29 cellular contexts compared by ENCODE assay signal in genomic region chr15:77982127-77982490, GRCh38.
"Had no signal": no experiment of that assay in that cellular context is flagged by ENCODE, and none has a peak within 500 bp of the region (broad histone marks: within the 10 kb centered on the region; RNA-seq: fewer than 3 reads in every experiment).

No MANE protein-coding gene starts in this region.

- H3K27me3 Mint-ChIP-seq: activated CD4-positive, alpha-beta memory T cell treated with anti-CD3 and anti-CD28 coated beads for 36 hours; activated CD4-positive, alpha-beta T cell treated with anti-CD3 and anti-CD28 coated beads for 36 hours had no signal

- ATAC-seq: activated CD4-positive, alpha-beta T cell treated with anti-CD3 and anti-CD28 coated beads for 36 hours; activated T-cell treated with anti-CD3 and anti-CD28 coated beads, Interleukin-2, amount 50 U/mL, for 4 hours; PC-3 had no signal

- H3K4me1 Mint-ChIP-seq: activated CD4-positive, alpha-beta T cell treated with anti-CD3 and anti-CD28 coated beads for 36 hours; activated naive CD4-positive, alpha-beta T cell treated with anti-CD3 and anti-CD28 coated beads, Interleukin-2, amount 50 U/mL, for 24 hours; activated naive CD8-positive, alpha-beta T cell treated with anti-CD3 and anti-CD28 coated beads, Interleukin-2, amount 10 ng/mL, durations not matched to agents 7 days and 5 days had no signal

- H3K4me3 Mint-ChIP-seq: activated CD4-positive, alpha-beta memory T cell treated with anti-CD3 and anti-CD28 coated beads for 36 hours; activated CD4-positive, alpha-beta T cell treated with anti-CD3 and anti-CD28 coated beads for 36 hours; activated naive CD4-positive, alpha-beta T cell treated with anti-CD3 and anti-CD28 coated beads, Interleukin-2, amount 50 U/mL, for 24 hours; activated naive CD8-positive, alpha-beta T cell treated with anti-CD3 and anti-CD28 coated beads, Interleukin-2, amount 10 ng/mL, durations not matched to agents 7 days and 5 days; activated T-cell treated with anti-CD3 and anti-CD28 coated beads, Interleukin-2, amount 50 U/mL, for 4 hours; activated T-helper 1 cell treated with anti-CD3 and anti-CD28 coated beads, Interleukin-12 subunit alpha, Interleukin-12 subunit beta, Interleukin-2, Interleukin-4 antibody, amounts not matched to agents 30 ng/mL and 10 ng/mL and 1 ng/mL, durations not matched to agents 14 hours and 24 hours and 36 hours; T-helper 2 cell treated with Interferon-gamma antibody and Interleukin-4, amounts not matched to agents 5 μg/mL and 100 μg/mL, for 36 hours had no signal

- H3K36me3 Mint-ChIP-seq: activated CD4-positive, alpha-beta memory T cell treated with anti-CD3 and anti-CD28 coated beads for 36 hours; activated naive CD4-positive, alpha-beta T cell treated with anti-CD3 and anti-CD28 coated beads, Interleukin-2, amount 50 U/mL, for 24 hours; activated naive CD8-positive, alpha-beta T cell treated with anti-CD3 and anti-CD28 coated beads, Interleukin-2, amount 10 ng/mL, durations not matched to agents 7 days and 5 days had no signal

- H3K9me3 ChIP-seq: ascending aorta, MG63, Peyer's patch, SJCRH30 had no signal

- H3K36me3 ChIP-seq: ascending aorta, cardiac muscle cell, MG63, Peyer's patch, SJCRH30 had no signal

- H3K4me3 ChIP-seq: ascending aorta, cardiac muscle cell, MG63, Peyer's patch, SJCRH30, SK-N-MC had no signal

- H3K9me3 Mint-ChIP-seq: activated CD4-positive, alpha-beta memory T cell treated with anti-CD3 and anti-CD28 coated beads for 36 hours; activated naive CD4-positive, alpha-beta T cell treated with anti-CD3 and anti-CD28 coated beads, Interleukin-2, amount 50 U/mL, for 24 hours; activated naive CD8-positive, alpha-beta T cell treated with anti-CD3 and anti-CD28 coated beads, Interleukin-2, amount 10 ng/mL, durations not matched to agents 7 days and 5 days; activated T-cell treated with anti-CD3 and anti-CD28 coated beads, Interleukin-2, amount 50 U/mL, for 4 hours; activated T-helper 1 cell treated with anti-CD3 and anti-CD28 coated beads, Interleukin-12 subunit alpha, Interleukin-12 subunit beta, Interleukin-2, Interleukin-4 antibody, amounts not matched to agents 30 ng/mL and 10 ng/mL and 1 ng/mL, durations not matched to agents 14 hours and 24 hours and 36 hours; T-helper 2 cell treated with Interferon-gamma antibody and Interleukin-4, amounts not matched to agents 5 μg/mL and 100 μg/mL, for 36 hours had no signal

- H3K27ac Mint-ChIP-seq: activated CD4-positive, alpha-beta memory T cell treated with anti-CD3 and anti-CD28 coated beads for 36 hours; activated CD4-positive, alpha-beta T cell treated with anti-CD3 and anti-CD28 coated beads for 36 hours; activated naive CD4-positive, alpha-beta T cell treated with anti-CD3 and anti-CD28 coated beads, Interleukin-2, amount 50 U/mL, for 24 hours; activated naive CD8-positive, alpha-beta T cell treated with anti-CD3 and anti-CD28 coated beads, Interleukin-2, amount 10 ng/mL, durations not matched to agents 7 days and 5 days; activated T-helper 1 cell treated with anti-CD3 and anti-CD28 coated beads, Interleukin-12 subunit alpha, Interleukin-12 subunit beta, Interleukin-2, Interleukin-4 antibody, amounts not matched to agents 30 ng/mL and 10 ng/mL and 1 ng/mL, durations not matched to agents 14 hours and 24 hours and 36 hours; T-helper 2 cell treated with Interferon-gamma antibody and Interleukin-4, amounts not matched to agents 5 μg/mL and 100 μg/mL, for 36 hours had no signal

- H3K27me3 ChIP-seq: ascending aorta, cardiac muscle cell, MG63, Peyer's patch, SJCRH30 had no signal

- H3K27ac ChIP-seq: ascending aorta, cardiac muscle cell, Peyer's patch, SJCRH30, SK-N-MC had no signal

- DNase-seq: activated CD4-positive, alpha-beta memory T cell treated with anti-CD3 and anti-CD28 coated beads for 36 hours; activated CD4-positive, alpha-beta T cell treated with anti-CD3 and anti-CD28 coated beads for 36 hours; activated CD4-positive, alpha-beta T cell treated with anti-CD3 and anti-CD28 coated beads, Interleukin-2, amount 50 U/mL, for 1 hour; activated CD8-positive, alpha-beta memory T cell treated with anti-CD3 and anti-CD28 coated beads, Interleukin-2, amount 50 U/mL, for 4 hours; activated naive CD4-positive, alpha-beta T cell; activated naive CD8-positive, alpha-beta T cell treated with anti-CD3 and anti-CD28 coated beads, Interleukin-2, amount 10 ng/mL, durations not matched to agents 7 days and 5 days; activated T-cell treated with anti-CD3 and anti-CD28 coated beads for 4 hours; activated T-cell treated with anti-CD3 and anti-CD28 coated beads, Interleukin-2, amount 50 U/mL, for 4 hours; amygdala; Kasumi-1; KG1; MG63; NCI-H1092; NCI-H1436 treated with DMSO at 0.1 percent for 48 hours; NCI-H1694 treated with DMSO at 0.1 percent for 48 hours; NCI-H2029; NCI-H345; NCI-H524 treated with DMSO at 0.1 percent for 48 hours; PC-3; Peyer's patch; Right ventricle myocardium superior; RPMI8226; SJCRH30 had no signal
